ENCODE assay signal across 10 cellular contexts in genomic region chr9:73131376-73131775, GRCh38. TPM values are rescaled to one million over a fixed set of nuclear protein-coding genes. Genes with fewer than 3 reads are reported as not detected.
DNase-seq lines count a peak whose midpoint lies in the region; ATAC-seq, FAIRE-seq and TF ChIP-seq lines count a peak whose summit lies in the region.
"Had no signal": no experiment of that assay in that cellular context is flagged by ENCODE, and none has a peak within 500 bp of the region (broad histone marks: within the 10 kb centered on the region; RNA-seq: fewer than 3 reads in every experiment).

No MANE protein-coding gene starts in this region.

- no peaks in the 10 kb centered on the region for H4K20me1 ChIP-seq in keratinocyte (ENCODE audit: control insufficient read depth, extremely low read depth, insufficient read depth, low read length)

- H3K9me1 ChIP-seq in keratinocyte (ENCODE audit: control insufficient read depth, extremely low read depth, insufficient read depth, low read length), result no peaks in the 10 kb centered on the region

- H3K27ac Mint-ChIP-seq in activated CD4-positive, alpha-beta T cell treated with anti-CD3 and anti-CD28 coated beads, Interleukin-2, amount 10 ng/mL, durations not matched to agents 7 days and 5 days, result peak overlapping the region; percentile 94
- peak overlapping the region; percentile 93 for H3K27ac Mint-ChIP-seq in activated CD4-positive, alpha-beta memory T cell treated with anti-CD3 and anti-CD28 coated beads, Interleukin-2, amount 10 ng/mL, durations not matched to agents 7 days and 5 days

- H3K27me3 ChIP-seq in keratinocyte (ENCODE audit: control insufficient read depth, extremely low read depth, insufficient read depth, low read length), result no peaks in the 10 kb centered on the region
- H3K27me3 ChIP-seq in subcutaneous abdominal adipose tissue (ENCODE audit: control insufficient read depth in 5 of 5, insufficient read depth in 4 of 5, low read length in 5 of 5), result no peaks in the 10 kb centered on the region

- peak overlapping the region in 1 of 3 experiments; percentile 50 for H3K4me3 ChIP-seq in keratinocyte (ENCODE audit: control insufficient read depth in 2 of 3, extremely low read depth in 1 of 3, insufficient read depth in 2 of 3, low read depth in 1 of 3, low read length in 3 of 3)
- H3K4me3 ChIP-seq in subcutaneous abdominal adipose tissue (ENCODE audit: low read depth in 1 of 5, low read length in 5 of 5), result peak overlapping the region; percentile 64 to 81 (median 78)

- no peaks in the 10 kb centered on the region for H3K9me3 ChIP-seq in keratinocyte (ENCODE audit: control insufficient read depth, low read depth, low read length)
- H3K9me3 ChIP-seq in subcutaneous abdominal adipose tissue (ENCODE audit: control insufficient read depth in 5 of 5, low read length in 5 of 5), result no peaks in the 10 kb centered on the region

- no peak for DNase-seq in activated CD4-positive, alpha-beta T cell treated with anti-CD3 and anti-CD28 coated beads, Interleukin-2, amount 10 ng/mL, durations not matched to agents 7 days and 5 days
- DNase-seq in activated CD4-positive, alpha-beta T cell treated with anti-CD3 and anti-CD28 coated beads, Interleukin-2, amount 50 U/mL, for 4 hours, result no peak
- DNase-seq in activated CD4-positive, alpha-beta memory T cell treated with anti-CD3 and anti-CD28 coated beads, Interleukin-2, amount 10 ng/mL, durations not matched to agents 7 days and 5 days, result no peak
- DNase-seq in keratinocyte (ENCODE audit: low read depth, low spot score), result no peak
- no peak for DNase-seq in stimulated activated CD4-positive, alpha-beta T cell treated with anti-CD3 and anti-CD28 coated beads, Interleukin-1b, Interleukin-23, amount 100 ng/mL, for 48 hours
- DNase-seq in activated CD8-positive, alpha-beta memory T cell treated with anti-CD3 and anti-CD28 coated beads for 24 hours, result no peak
- DNase-seq: NCI-H2171 treated with DMSO at 0.1 percent for 48 hours; stimulated activated CD8-positive, alpha-beta memory T cell treated with anti-CD3 and anti-CD28 coated beads, Interleukin-4, amount 100 ng/mL, for 48 hours had no signal

- H3K4me3 Mint-ChIP-seq in activated CD4-positive, alpha-beta T cell treated with anti-CD3 and anti-CD28 coated beads, Interleukin-2, amount 10 ng/mL, durations not matched to agents 7 days and 5 days, result peak overlapping the region; percentile 80
- H3K4me3 Mint-ChIP-seq in activated CD4-positive, alpha-beta memory T cell treated with anti-CD3 and anti-CD28 coated beads, Interleukin-2, amount 10 ng/mL, durations not matched to agents 7 days and 5 days, result peak overlapping the region; percentile 80

- H3K36me3 ChIP-seq in keratinocyte (ENCODE audit: control insufficient read depth in 2 of 2, extremely low read depth in 1 of 2, insufficient read depth in 2 of 2, low read length in 2 of 2) (no peaks in the 10 kb centered on the region), subcutaneous abdominal adipose tissue (ENCODE audit: control insufficient read depth in 5 of 5, insufficient read depth in 5 of 5, low read length in 5 of 5) (no peaks in the 10 kb centered on the region)

- dilution Hi-C loops in keratinocyte (cut with MboI; ENCODE audit: extremely low pct_ligation_motif_present, low sequenced_read_pairs), result no loop called here

- H3K9ac ChIP-seq in keratinocyte (ENCODE audit: control insufficient read depth, extremely low read depth, insufficient read depth, low read length) (peak overlapping the region; percentile 75), subcutaneous abdominal adipose tissue (ENCODE audit: low read length in 5 of 5) (peak overlapping the region in 4 of 5 donors; percentile 22 to 90 (median 58))

- POLR2A ChIA-PET in activated CD4-positive, alpha-beta T cell treated with anti-CD3 and anti-CD28 coated beads, Interleukin-2, amount 10 ng/mL, durations not matched to agents 7 days and 5 days (lab: Charles Lee), result no interaction called here
- POLR2A ChIA-PET in activated CD4-positive, alpha-beta memory T cell treated with anti-CD3 and anti-CD28 coated beads, Interleukin-2, amount 10 ng/mL, durations not matched to agents 7 days and 5 days (lab: Charles Lee), result interaction anchor here (0.9 to 3.4 kb wide), 4 partner anchors 16 to 24 kb away, joined by 4 to 21 read pairs (median 8); partner anchors contain the start of gene ANXA1

- CTCF ChIA-PET in activated CD4-positive, alpha-beta T cell treated with anti-CD3 and anti-CD28 coated beads, Interleukin-2, amount 10 ng/mL, durations not matched to agents 7 days and 5 days (lab: Charles Lee), result no interaction called here
- CTCF ChIA-PET in activated CD4-positive, alpha-beta memory T cell treated with anti-CD3 and anti-CD28 coated beads, Interleukin-2, amount 10 ng/mL, durations not matched to agents 7 days and 5 days (lab: Charles Lee), result interaction anchor here (0.7 to 1.1 kb wide), 3 partner anchors 16 to 24 kb away, joined by 3 to 4 read pairs (median 3); partner anchors contain the start of gene ANXA1

- H3K36me3 Mint-ChIP-seq in activated CD4-positive, alpha-beta T cell treated with anti-CD3 and anti-CD28 coated beads, Interleukin-2, amount 10 ng/mL, durations not matched to agents 7 days and 5 days (ENCODE audit: low read depth), result no peaks in the 10 kb centered on the region
- no peaks in the 10 kb centered on the region for H3K36me3 Mint-ChIP-seq in activated CD4-positive, alpha-beta memory T cell treated with anti-CD3 and anti-CD28 coated beads, Interleukin-2, amount 10 ng/mL, durations not matched to agents 7 days and 5 days (ENCODE audit: low read depth)

- no peak for FAIRE-seq in keratinocyte (lab: Jason Lieb, UNC)

- no peaks in the 10 kb centered on the region for H3K79me2 ChIP-seq in keratinocyte (ENCODE audit: control insufficient read depth, insufficient read depth, low read length)

- H3K27me3 Mint-ChIP-seq in activated CD4-positive, alpha-beta T cell treated with anti-CD3 and anti-CD28 coated beads, Interleukin-2, amount 10 ng/mL, durations not matched to agents 7 days and 5 days, result no peaks in the 10 kb centered on the region
- no peaks in the 10 kb centered on the region for H3K27me3 Mint-ChIP-seq in activated CD4-positive, alpha-beta memory T cell treated with anti-CD3 and anti-CD28 coated beads, Interleukin-2, amount 10 ng/mL, durations not matched to agents 7 days and 5 days

- TF ChIP-seq CTCF in keratinocyte (optimal IDR thresholded peaks at IDR 0.05 in 1 of 3, IDR thresholded peaks at IDR 0.05 in 1 of 3, conservative IDR thresholded peaks at IDR 0.05 in 1 of 3; ENCODE audit: extremely low read depth in 1 of 3, insufficient read depth in 2 of 3, low read length in 3 of 3), result no peak

- peak overlapping the region; percentile 53 for H2AFZ ChIP-seq in keratinocyte (ENCODE audit: control insufficient read depth, low read length)

- ATAC-seq in HG03442 (IDR thresholded peaks at IDR 0.05; ENCODE audit: unreplicated experiment), result no peak

- peak overlapping the region; percentile 88 for H3K4me2 ChIP-seq in keratinocyte (ENCODE audit: control insufficient read depth, extremely low read depth, insufficient read depth, low read depth, low read length)

- peak overlapping the region; percentile 94 for H3K27ac ChIP-seq in keratinocyte (ENCODE audit: control insufficient read depth, insufficient read depth, low read length)
- H3K27ac ChIP-seq in subcutaneous abdominal adipose tissue (ENCODE audit: low read depth, low read length), result peak overlapping the region; percentile 89

- H3K4me1 Mint-ChIP-seq in activated CD4-positive, alpha-beta T cell treated with anti-CD3 and anti-CD28 coated beads, Interleukin-2, amount 10 ng/mL, durations not matched to agents 7 days and 5 days, result peaks cover 30% of the 10 kb centered on the region
- H3K4me1 Mint-ChIP-seq in activated CD4-positive, alpha-beta memory T cell treated with anti-CD3 and anti-CD28 coated beads, Interleukin-2, amount 10 ng/mL, durations not matched to agents 7 days and 5 days, result peaks cover 37% of the 10 kb centered on the region

- H3K9me3 Mint-ChIP-seq in activated CD4-positive, alpha-beta T cell treated with anti-CD3 and anti-CD28 coated beads, Interleukin-2, amount 10 ng/mL, durations not matched to agents 7 days and 5 days, result no peaks in the 10 kb centered on the region
- H3K9me3 Mint-ChIP-seq in activated CD4-positive, alpha-beta memory T cell treated with anti-CD3 and anti-CD28 coated beads, Interleukin-2, amount 10 ng/mL, durations not matched to agents 7 days and 5 days, result no peaks in the 10 kb centered on the region

- peaks cover 41% of the 10 kb centered on the region for H3K4me1 ChIP-seq in keratinocyte (ENCODE audit: control insufficient read depth, extremely low read depth, insufficient read depth, low read length)
- H3K4me1 ChIP-seq in subcutaneous abdominal adipose tissue (ENCODE audit: control insufficient read depth in 5 of 5, insufficient read depth in 5 of 5, low read length in 5 of 5), result peaks cover 0 to 27% (median 15%) of the 10 kb centered on the region in 5 donors

RNA-seq across cellular contexts. Expression of gene ANXA1, which starts 20.3 kb away (rescaled TPM):
- 100 to 1,000 TPM; 106 to 116 TPM for total RNA-seq in activated CD4-positive, alpha-beta T cell treated with anti-CD3 and anti-CD28 coated beads, Interleukin-2, amount 10 ng/mL, durations not matched to agents 7 days and 5 days
- total RNA-seq in activated CD4-positive, alpha-beta memory T cell treated with anti-CD3 and anti-CD28 coated beads, Interleukin-2, amount 10 ng/mL, durations not matched to agents 7 days and 5 days, result 100 to 1,000 TPM; 204 TPM
- polyA plus RNA-seq in keratinocyte, result 972 to 1,449 TPM (median 1,028 TPM) in 3 replicates
- 1,388 TPM for polyA plus RNA-seq in keratinocyte (2011; ENCODE audit: low read depth)
- 750 and 1,475 TPM in 2 replicates for polyA plus RNA-seq in keratinocyte (2011; cell fraction: cytosol; rRNA removed)
- 1,170 and 1,541 TPM in 2 replicates for polyA plus RNA-seq in keratinocyte (2011; cell fraction: nucleus; rRNA removed)
- 740 and 1,721 TPM in 2 replicates for polyA plus RNA-seq in keratinocyte (2012; ENCODE audit: low replicate concordance)
- polyA minus RNA-seq in keratinocyte, result 121 to 703 TPM (median 426 TPM) in 3 replicates
- 323 TPM for polyA minus RNA-seq in keratinocyte (2011; cell fraction: cytosol; rRNA and poly(A)+ RNA removed)
- 533 and 965 TPM in 2 replicates for polyA minus RNA-seq in keratinocyte (2011; cell fraction: nucleus; rRNA and poly(A)+ RNA removed)
